8 cellular contexts compared by ENCODE assay signal in the genomic region with DNA sequence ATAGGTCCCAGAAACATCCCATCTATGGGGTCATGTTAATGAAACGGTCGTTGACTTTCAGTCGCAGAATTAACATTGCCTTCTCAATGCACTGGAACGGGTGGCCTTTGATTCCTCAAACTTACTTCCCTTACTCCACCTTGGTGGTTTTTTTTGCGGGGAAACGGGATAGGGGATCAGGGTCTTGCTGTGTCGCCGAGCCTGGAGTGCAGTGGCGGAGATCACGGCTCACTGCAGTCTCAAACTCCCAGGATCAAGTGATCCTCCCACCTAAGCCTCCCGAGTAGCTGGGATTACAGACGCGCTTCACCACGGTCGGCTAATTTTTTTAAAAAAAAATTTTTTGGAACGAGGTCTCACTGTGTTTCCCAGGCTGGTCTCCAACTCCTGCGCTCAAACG. TPM values are rescaled to one million over a fixed set of nuclear protein-coding genes. Genes with fewer than 3 reads are reported as not detected.
DNase-seq lines count a peak whose midpoint lies in the region; ATAC-seq, FAIRE-seq and TF ChIP-seq lines count a peak whose summit lies in the region.

No MANE protein-coding gene starts in this region.

- POLR2A ChIA-PET in CD4-positive, alpha-beta memory T cell (lab: Charles Lee; ENCODE audit: partially characterized antibody), result interaction anchor here (0.9 to 7.1 kb wide), 7 partner anchors 9 to 192 kb away, joined by 3 to 162 read pairs (median 14); a partner anchor contains a TSS

- TF ChIP-seq RAD21 in neural cell (conservative IDR thresholded peaks at IDR 0.05), result no peak

- peaks cover 21 to 36% of the 10 kb centered on the region in 2 donors for H3K36me3 Mint-ChIP-seq in CD4-positive, alpha-beta memory T cell

- TF ChIP-seq EP300 in neural cell (conservative IDR thresholded peaks at IDR 0.05; ENCODE audit: poor library complexity, severe bottlenecking), result no peak

- no peaks in the 10 kb centered on the region for H3K9me2 ChIP-seq in Loucy (replicated peaks; ENCODE audit: low read depth, low read length)
- no peaks in the 10 kb centered on the region for H3K9me2 ChIP-seq in neural cell (ENCODE audit: insufficient read depth, low read length)

- no peaks in the 10 kb centered on the region for H3F3A ChIP-seq in Loucy (ENCODE audit: low read depth)
- no peaks in the 10 kb centered on the region for H3F3A ChIP-seq in neural cell (ENCODE audit: insufficient read depth, low read length, poor library complexity, severe bottlenecking)

- DNase-seq in CD4-positive, alpha-beta memory T cell, result peak in 1 of 5 donors; percentile 20
- DNase-seq in frontal cortex (ENCODE audit: low spot score in 2 of 2), result no peak
- no peak for DNase-seq in central memory CD4-positive, alpha-beta T cell

- no peak for FAIRE-seq in frontal cortex (lab: Jason Lieb, UNC)

- no peaks in the 10 kb centered on the region for H3K27me3 ChIP-seq in CD4-positive, alpha-beta memory T cell (ENCODE audit: insufficient read depth, low read length)
- H3K27me3 ChIP-seq in Loucy (ENCODE audit: insufficient read depth, low read length, poor library complexity, severe bottlenecking) (no peaks in the 10 kb centered on the region), ectodermal cell (ENCODE audit: control insufficient read depth, insufficient read depth, low read length, poor library complexity, severe bottlenecking) (no peaks in the 10 kb centered on the region), neural cell (ENCODE audit: insufficient read depth, low read depth, low read length) (no peaks in the 10 kb centered on the region)

- WGBS in ectodermal cell, 2 experiments, result 2% methylated on average over 18 of the region's 18 CpGs

- H3K9ac ChIP-seq in Loucy (ENCODE audit: low read depth, low read length, poor library complexity, severe bottlenecking), result peak overlapping the region; percentile 80
- peak overlapping the region; percentile 78 for H3K9ac ChIP-seq in neural cell (ENCODE audit: low read length)

- ATAC-seq in HG03159 (IDR thresholded peaks at IDR 0.05; ENCODE audit: unreplicated experiment) (no peak), GM18907 (IDR thresholded peaks at IDR 0.05; ENCODE audit: unreplicated experiment) (no peak)

- no peaks in the 10 kb centered on the region for H3K9me3 ChIP-seq in CD4-positive, alpha-beta memory T cell (ENCODE audit: control insufficient read depth in 1 of 2, low read length in 2 of 2)
- H3K9me3 ChIP-seq in Loucy (ENCODE audit: insufficient read depth, low read depth, low read length) (no peaks in the 10 kb centered on the region), ectodermal cell (ENCODE audit: control insufficient read depth, low read length) (peaks cover 3% of the 10 kb centered on the region), neural cell (ENCODE audit: low read length) (no peaks in the 10 kb centered on the region)

- H4K20me1 ChIP-seq in Loucy (ENCODE audit: insufficient read depth, low read length, poor library complexity, severe bottlenecking) (peaks cover 35% of the 10 kb centered on the region), neural cell (ENCODE audit: insufficient read depth) (no peaks in the 10 kb centered on the region)

- TF ChIP-seq CTCF in Loucy (conservative IDR thresholded peaks at IDR 0.05; ENCODE audit: low read length) (no peak), neural cell (IDR thresholded peaks at IDR 0.05; ENCODE audit: poor library complexity, severe bottlenecking) (no peak)

- peaks cover 54% of the 10 kb centered on the region for H3K79me2 ChIP-seq in Loucy (ENCODE audit: insufficient read depth, low read length)
- peaks cover 6% of the 10 kb centered on the region for H3K79me2 ChIP-seq in neural cell (replicated peaks; ENCODE audit: insufficient read depth, low read length)

- H3K4me3 Mint-ChIP-seq in CD4-positive, alpha-beta memory T cell, result peak overlapping the region; percentile 90 to 94 (median 93)

- peaks cover 79% of the 10 kb centered on the region for H3K4me1 ChIP-seq in CD4-positive, alpha-beta memory T cell (ENCODE audit: insufficient read depth, low read length)
- H3K4me1 ChIP-seq in Loucy (ENCODE audit: insufficient read depth, low read length, poor library complexity, severe bottlenecking), result peaks cover 32% of the 10 kb centered on the region
- no peaks in the 10 kb centered on the region for H3K4me1 ChIP-seq in ectodermal cell (ENCODE audit: control insufficient read depth, insufficient read depth, low read length)

- CTCF ChIA-PET in CD4-positive, alpha-beta memory T cell (lab: Charles Lee; ENCODE audit: partially characterized antibody), result interaction anchor here (0.8 to 5.1 kb wide), 11 partner anchors 11 to 399 kb away, joined by 3 to 52 read pairs (median 7); no protein-coding TSS in a partner anchor

- H3K4me2 ChIP-seq in Loucy (ENCODE audit: low read depth, low read length, poor library complexity, severe bottlenecking) (peak overlapping the region; percentile 94), neural cell (ENCODE audit: low read length) (peak overlapping the region; percentile 91)

- H3K27ac Mint-ChIP-seq in CD4-positive, alpha-beta memory T cell, result peak overlapping the region; percentile 91 to 98 (median 95)

- intact Hi-C loops in CD4-positive, alpha-beta memory T cell (cut with micrococcal nuclease), result loop anchor here (5.0 kb wide), 1 partner anchor 175 kb away; no protein-coding TSS in a partner anchor

- H3K4me1 Mint-ChIP-seq in CD4-positive, alpha-beta memory T cell, result peaks cover 55 to 79% (median 65%) of the 10 kb centered on the region in 4 donors

- peak overlapping the region; percentile 96 to 98 for H3K4me3 ChIP-seq in CD4-positive, alpha-beta memory T cell (ENCODE audit: low read length in 2 of 2)
- H3K4me3 ChIP-seq in Loucy (ENCODE audit: low read length, poor library complexity, severe bottlenecking) (peak overlapping the region; percentile 84), ectodermal cell (ENCODE audit: insufficient read depth, low read depth, low read length) (peak overlapping the region; percentile 94), neural cell (ENCODE audit: low read length) (peak overlapping the region; percentile 94)

- H3K27me3 Mint-ChIP-seq in CD4-positive, alpha-beta memory T cell, result no peaks in the 10 kb centered on the region

- H2AFZ ChIP-seq in Loucy (ENCODE audit: low read length) (peak overlapping the region; percentile 90), neural cell (ENCODE audit: low read depth, low read length) (peak overlapping the region; percentile 87)

- H3K36me3 ChIP-seq in CD4-positive, alpha-beta memory T cell (ENCODE audit: insufficient read depth, low read length), result peaks cover 27% of the 10 kb centered on the region
- H3K36me3 ChIP-seq in Loucy (ENCODE audit: insufficient read depth, low read length) (peaks cover 13% of the 10 kb centered on the region; the same call in 1 of the 2 replicates), ectodermal cell (ENCODE audit: control insufficient read depth, insufficient read depth, low read length) (peaks cover 5% of the 10 kb centered on the region), neural cell (ENCODE audit: insufficient read depth, low read length) (no peaks in the 10 kb centered on the region)

- peak overlapping the region; percentile 89 for H3K27ac ChIP-seq in CD4-positive, alpha-beta memory T cell (ENCODE audit: low read depth, low read length)
- H3K27ac ChIP-seq in ectodermal cell (ENCODE audit: insufficient read depth, low read depth, low read length, poor library complexity, severe bottlenecking) (no peak overlapping the region), neural cell (ENCODE audit: low read length) (peak overlapping the region; percentile 75)

- no peaks in the 10 kb centered on the region for H3K9me3 Mint-ChIP-seq in CD4-positive, alpha-beta memory T cell

TF ChIP-seq in neural cell, 6 proteins besides CTCF, POLR2A, EP300 and RAD21:
- TF ChIP-seq MXI1 (conservative IDR thresholded peaks at IDR 0.05; ENCODE audit: poor library complexity, severe bottlenecking), result no peak
- no peak for TF ChIP-seq EZH2 (IDR thresholded peaks at IDR 0.05; ENCODE audit: borderline replicate concordance, insufficient read depth, low read length, poor library complexity, severe bottlenecking)
- TF ChIP-seq TAF1 (IDR thresholded peaks at IDR 0.05; ENCODE audit: low read depth), result no peak

RNA-seq across cellular contexts. Expression of a gene that starts 0.8 kb away (rescaled TPM):
- total RNA-seq in CD4-positive, alpha-beta memory T cell, result 10 to 100 TPM; 81.1 to 89.4 TPM
- polyA plus RNA-seq in CD4-positive, alpha-beta memory T cell, result 10 to 100 TPM; 12.3 to 20.0 TPM
- polyA plus RNA-seq in ectodermal cell (2013, experiment 1 of 4), result 21.2 TPM
- polyA plus RNA-seq in ectodermal cell (2013, experiment 2 of 4), result 21.6 TPM
- polyA plus RNA-seq in ectodermal cell (2013, experiment 3 of 4), result 16.7 TPM
- polyA plus RNA-seq in ectodermal cell (2013, experiment 4 of 4), result 16.4 TPM
- polyA plus RNA-seq in neural cell, result 67.6 and 100 TPM in 2 replicates
- polyA minus RNA-seq in neural cell, result 57.5 and 61.7 TPM in 2 replicates
- 35.9 TPM for total RNA-seq in frontal cortex

RNA-seq across cellular contexts. Expression of a gene that starts 55.4 kb away (rescaled TPM):
- under 1 TPM in 1 of 2 experiments, not detected in 1; 0.06 TPM for total RNA-seq in CD4-positive, alpha-beta memory T cell
- polyA plus RNA-seq in CD4-positive, alpha-beta memory T cell, result not detected
- not detected for polyA plus RNA-seq in ectodermal cell (2013, experiment 1 of 4)
- polyA plus RNA-seq in ectodermal cell (2013, experiment 2 of 4), result not detected
- polyA plus RNA-seq in ectodermal cell (2013, experiment 3 of 4), result not detected
- polyA plus RNA-seq in ectodermal cell (2013, experiment 4 of 4), result not detected
- polyA plus RNA-seq in neural cell, result 1.1 TPM in 1 of 2 replicates, not detected in the other
- polyA minus RNA-seq in neural cell, result not detected in 2 replicates
- total RNA-seq in frontal cortex, result 0.82 TPM
